Comparison of ENCODE assay signal across 9 cellular contexts in the genomic region with DNA sequence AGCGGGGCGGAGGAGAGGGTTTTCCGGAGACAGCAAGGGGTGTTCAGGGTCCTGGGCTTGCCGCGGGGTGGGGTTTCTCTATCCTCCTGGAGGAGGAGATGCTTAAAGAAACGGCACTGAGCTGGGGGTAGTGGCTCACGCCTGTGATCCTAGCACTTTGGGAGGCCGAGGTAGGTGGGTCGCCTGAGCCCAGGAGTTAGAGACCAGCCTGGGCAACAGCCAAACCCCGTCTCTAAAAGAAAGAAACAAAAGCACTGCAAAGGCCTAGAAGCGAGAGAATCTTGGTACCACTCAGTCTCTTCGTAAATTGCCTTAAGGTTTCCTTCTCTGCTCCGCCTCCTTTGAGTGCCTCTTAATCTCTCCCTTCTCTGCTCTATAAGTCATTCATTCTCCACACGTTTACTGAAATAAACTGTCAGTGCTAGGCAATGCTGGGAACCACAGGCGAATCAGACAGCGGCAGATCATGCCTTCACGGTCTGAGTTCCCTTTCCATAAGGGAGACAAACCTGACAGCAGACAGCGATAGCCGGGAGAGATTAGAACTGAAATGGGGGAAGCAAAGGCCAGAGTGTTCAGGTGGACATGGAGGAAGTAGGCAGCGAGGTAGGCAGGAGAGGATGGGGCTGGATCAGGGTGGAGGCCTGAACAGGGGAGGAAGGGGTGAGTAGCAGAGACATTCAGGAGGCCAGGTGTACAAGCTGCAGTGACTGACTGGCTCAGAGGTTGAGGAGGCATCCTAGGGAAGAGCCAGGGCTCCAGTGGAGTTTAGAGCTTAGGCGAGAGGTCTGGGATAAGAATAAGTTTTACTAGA. TPM values are rescaled to one million over a fixed set of nuclear protein-coding genes. Genes with fewer than 3 reads are reported as not detected.
DNase-seq lines count a peak whose midpoint lies in the region; ATAC-seq, FAIRE-seq and TF ChIP-seq lines count a peak whose summit lies in the region.
"Had no signal": no experiment of that assay in that cellular context is flagged by ENCODE, and none has a peak within 500 bp of the region (broad histone marks: within the 10 kb centered on the region; RNA-seq: fewer than 3 reads in every experiment).

No MANE protein-coding gene starts in this region.

- FAIRE-seq in astrocyte (lab: Jason Lieb, UNC), result no peak

- peak overlapping the region; percentile 91 for H2AFZ ChIP-seq in astrocyte (ENCODE audit: low read depth, low read length)

- TF ChIP-seq CTCF in astrocyte (IDR thresholded peaks at IDR 0.05; ENCODE audit: insufficient read depth, low read depth, low read length) (no peak), liver (IDR thresholded peaks at IDR 0.05; ENCODE audit: low read depth, low read length, missing input control) (no peak), tibial nerve (IDR thresholded peaks at IDR 0.05) (no peak)

- H3K79me2 ChIP-seq in astrocyte (ENCODE audit: insufficient read depth, low read length), result peaks cover 26% of the 10 kb centered on the region

- H3K27me3 ChIP-seq in astrocyte (ENCODE audit: insufficient read depth, low read length) (no peaks in the 10 kb centered on the region), liver (ENCODE audit: control insufficient read depth in 4 of 4, insufficient read depth in 4 of 4, low read length in 3 of 4) (no peaks in the 10 kb centered on the region), tibial nerve (no peaks in the 10 kb centered on the region)

- TF ChIP-seq POLR2A in tibial nerve (IDR thresholded peaks at IDR 0.05), result no peak

- H3K4me1 ChIP-seq in astrocyte (ENCODE audit: insufficient read depth, low read length) (peaks cover 15% of the 10 kb centered on the region), liver (ENCODE audit: control insufficient read depth in 4 of 4, insufficient read depth in 4 of 4, low read length in 3 of 4) (peaks cover 2 to 20% (median 15%) of the 10 kb centered on the region in 4 donors), tibial nerve (peaks cover 0 to 23% (median 10%) of the 10 kb centered on the region in 4 donors)

- peaks cover 19% of the 10 kb centered on the region for H3K36me3 Mint-ChIP-seq in activated T-cell treated with anti-CD3 and anti-CD28 coated beads, Interleukin-2, amount 50 U/mL, for 4 hours (ENCODE audit: insufficient read depth)
- peaks cover 3% of the 10 kb centered on the region for H3K36me3 Mint-ChIP-seq in astrocyte (ENCODE audit: low read depth, unreplicated experiment)

- H3K27me3 Mint-ChIP-seq in activated T-cell treated with anti-CD3 and anti-CD28 coated beads, Interleukin-2, amount 50 U/mL, for 4 hours (ENCODE audit: low read depth), result no peaks in the 10 kb centered on the region
- no peaks in the 10 kb centered on the region for H3K27me3 Mint-ChIP-seq in astrocyte (ENCODE audit: low read depth, unreplicated experiment)

- ATAC-seq in activated T-cell treated with anti-CD3 and anti-CD28 coated beads, Interleukin-2, amount 50 U/mL, for 4 hours, result peak; percentile 1 to 9
- no peak for ATAC-seq in GM19452 (IDR thresholded peaks at IDR 0.05; ENCODE audit: unreplicated experiment)

- H3K36me3 ChIP-seq in astrocyte (ENCODE audit: insufficient read depth, low read length) (peaks cover 16% of the 10 kb centered on the region), liver (ENCODE audit: control insufficient read depth in 4 of 4, insufficient read depth in 3 of 4, low read depth in 1 of 4, low read length in 3 of 4) (peaks cover 8 to 36% (median 24%) of the 10 kb centered on the region in 4 donors), tibial nerve (peaks cover 0 to 42% (median 8%) of the 10 kb centered on the region in 3 donors)

- peaks cover 23% of the 10 kb centered on the region for H4K20me1 ChIP-seq in astrocyte (ENCODE audit: insufficient read depth, low read length)

- TF ChIP-seq RAD21 in liver (IDR thresholded peaks at IDR 0.05), result no peak

- DNase-seq in activated T-cell treated with anti-CD3 and anti-CD28 coated beads, Interleukin-2, amount 50 U/mL, for 4 hours, result no peak
- DNase-seq in activated T-cell treated with anti-CD3 and anti-CD28 coated beads, Interleukin-2, amount 50 U/mL, for 1 hour, result no peak
- DNase-seq in astrocyte (ENCODE audit: low read depth) (no peak), tibial nerve (ENCODE audit: low spot score in 2 of 2) (no peak), NCI-H2171 treated with DMSO at 0.1 percent for 48 hours (lab: John Stamatoyannopoulos, UW) (no peak), NCI-H526 treated with DMSO at 0.1 percent for 48 hours (lab: John Stamatoyannopoulos, UW) (no peak)

- H3K27ac ChIP-seq in astrocyte (ENCODE audit: low read depth, low read length) (peak overlapping the region; percentile 87), liver (ENCODE audit: low read depth in 1 of 2, low read length in 2 of 2) (peak overlapping the region; percentile 60 to 83), tibial nerve (peak overlapping the region; percentile 74 to 92 (median 83))

- H3K4me3 ChIP-seq in astrocyte (ENCODE audit: insufficient read depth, low read depth, low read length), result peak overlapping the region; percentile 100
- H3K4me3 ChIP-seq in liver (ENCODE audit: low read depth in 1 of 3, low read length in 3 of 3), result peak overlapping the region; percentile 71 to 100 (median 96)
- H3K4me3 ChIP-seq in tibial nerve, result peak overlapping the region; percentile 59 to 93 (median 79)

- H3K9ac ChIP-seq in astrocyte (ENCODE audit: low read length) (peak overlapping the region; percentile 98), liver (ENCODE audit: low read depth in 1 of 2, low read length in 2 of 2) (peak overlapping the region; percentile 84 to 96)

- TF ChIP-seq EP300 in tibial nerve (IDR thresholded peaks at IDR 0.05), result no peak

- H3K9me3 ChIP-seq in astrocyte (ENCODE audit: insufficient read depth, low read depth, low read length), result no peaks in the 10 kb centered on the region
- H3K9me3 ChIP-seq in liver (ENCODE audit: control insufficient read depth in 4 of 4, low read length in 3 of 4), result no peaks in the 10 kb centered on the region
- no peaks in the 10 kb centered on the region for H3K9me3 ChIP-seq in tibial nerve

- H3K4me3 Mint-ChIP-seq in activated T-cell treated with anti-CD3 and anti-CD28 coated beads, Interleukin-2, amount 50 U/mL, for 4 hours, result peak overlapping the region; percentile 99
- peak overlapping the region; percentile 100 for H3K4me3 Mint-ChIP-seq in astrocyte (ENCODE audit: unreplicated experiment)

- peak overlapping the region; percentile 99 for H3K4me2 ChIP-seq in astrocyte (ENCODE audit: low read length)

- WGBS in liver, result 16% methylated on average over 21 of the region's 21 CpGs
- WGBS in tibial nerve, 2 donors, result 19 to 21% methylated on average over 20 to 21 of the region's 21 CpGs

- H3K4me1 Mint-ChIP-seq in activated T-cell treated with anti-CD3 and anti-CD28 coated beads, Interleukin-2, amount 50 U/mL, for 4 hours (ENCODE audit: low read depth), result peaks cover 42% of the 10 kb centered on the region
- peaks cover 8% of the 10 kb centered on the region for H3K4me1 Mint-ChIP-seq in astrocyte (ENCODE audit: low read depth, unreplicated experiment)

- H3K27ac Mint-ChIP-seq in astrocyte (ENCODE audit: unreplicated experiment), result peak overlapping the region; percentile 99

- no peaks in the 10 kb centered on the region for H3K9me3 Mint-ChIP-seq in activated T-cell treated with anti-CD3 and anti-CD28 coated beads, Interleukin-2, amount 50 U/mL, for 4 hours
- H3K9me3 Mint-ChIP-seq in astrocyte (ENCODE audit: unreplicated experiment), result no peaks in the 10 kb centered on the region

TF ChIP-seq in liver, 16 proteins besides CTCF, POLR2A, EP300 and RAD21 (continues in another document):
- TF ChIP-seq MAX (IDR thresholded peaks at IDR 0.05) (no peak), SP1 (IDR thresholded peaks at IDR 0.05) (no peak), YY1 (IDR thresholded peaks at IDR 0.05) (no peak), HNF4G (IDR thresholded peaks at IDR 0.05) (no peak), GABPA (IDR thresholded peaks at IDR 0.05 in 1 of 2, conservative IDR thresholded peaks at IDR 0.05 in 1 of 2) (no peak), TAF1 (conservative IDR thresholded peaks at IDR 0.05) (no peak)
- TF ChIP-seq, protein P1, sequence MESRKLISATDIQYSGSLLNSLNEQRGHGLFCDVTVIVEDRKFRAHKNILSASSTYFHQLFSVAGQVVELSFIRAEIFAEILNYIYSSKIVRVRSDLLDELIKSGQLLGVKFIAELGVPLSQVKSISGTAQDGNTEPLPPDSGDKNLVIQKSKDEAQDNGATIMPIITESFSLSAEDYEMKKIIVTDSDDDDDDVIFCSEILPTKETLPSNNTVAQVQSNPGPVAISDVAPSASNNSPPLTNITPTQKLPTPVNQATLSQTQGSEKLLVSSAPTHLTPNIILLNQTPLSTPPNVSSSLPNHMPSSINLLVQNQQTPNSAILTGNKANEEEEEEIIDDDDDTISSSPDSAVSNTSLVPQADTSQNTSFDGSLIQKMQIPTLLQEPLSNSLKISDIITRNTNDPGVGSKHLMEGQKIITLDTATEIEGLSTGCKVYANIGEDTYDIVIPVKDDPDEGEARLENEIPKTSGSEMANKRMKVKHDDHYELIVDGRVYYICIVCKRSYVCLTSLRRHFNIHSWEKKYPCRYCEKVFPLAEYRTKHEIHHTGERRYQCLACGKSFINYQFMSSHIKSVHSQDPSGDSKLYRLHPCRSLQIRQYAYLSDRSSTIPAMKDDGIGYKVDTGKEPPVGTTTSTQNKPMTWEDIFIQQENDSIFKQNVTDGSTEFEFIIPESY (IDR thresholded peaks at IDR 0.05), result no peak
- TF ChIP-seq, protein P2, sequence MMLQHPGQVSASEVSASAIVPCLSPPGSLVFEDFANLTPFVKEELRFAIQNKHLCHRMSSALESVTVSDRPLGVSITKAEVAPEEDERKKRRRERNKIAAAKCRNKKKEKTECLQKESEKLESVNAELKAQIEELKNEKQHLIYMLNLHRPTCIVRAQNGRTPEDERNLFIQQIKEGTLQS (IDR thresholded peaks at IDR 0.05), result no peak

RNA-seq across cellular contexts. Expression of gene EIF3K, which starts 0.6 kb away (rescaled TPM):
- 100 to 1,000 TPM; 370 to 409 (median 401) TPM for total RNA-seq in activated T-cell treated with anti-CD3 and anti-CD28 coated beads, Interleukin-2, amount 50 U/mL, for 4 hours
- total RNA-seq in astrocyte (222 and 229 TPM in 2 replicates), liver (100 to 1,000 TPM; 130 to 240 TPM), tibial nerve (100 to 1,000 TPM; 326 to 534 (median 466) TPM)
- 100 to 1,000 TPM; 118 to 173 TPM for polyA plus RNA-seq in liver

RNA-seq across cellular contexts. Expression of gene MAP4K1, which starts 1.8 kb away (rescaled TPM):
- total RNA-seq in activated T-cell treated with anti-CD3 and anti-CD28 coated beads, Interleukin-2, amount 50 U/mL, for 4 hours, result 100 to 1,000 TPM; 109 to 130 (median 126) TPM
- 0.87 and 1.7 TPM in 2 replicates for total RNA-seq in astrocyte
- 1 to 10 TPM; 1.8 to 2.1 TPM for total RNA-seq in liver
- polyA plus RNA-seq in liver, result 1 to 10 TPM in 1 of 2 donors, under 1 TPM in 1; 0.89 to 3.1 TPM
- total RNA-seq in tibial nerve, result 10 to 100 TPM in 1 of 4 donors, 1 to 10 TPM in 3; 2.5 to 10.0 (median 8.8) TPM
- total RNA-seq: RPMI7951 had no signal

RNA-seq across cellular contexts. Expression of gene ACTN4, which starts 27.9 kb away (rescaled TPM):
- 100 to 1,000 TPM; 215 to 233 (median 230) TPM for total RNA-seq in activated T-cell treated with anti-CD3 and anti-CD28 coated beads, Interleukin-2, amount 50 U/mL, for 4 hours
- 805 and 879 TPM in 2 replicates for total RNA-seq in astrocyte
- total RNA-seq in liver, result 100 to 1,000 TPM in 1 of 2 donors, 10 to 100 TPM in 1; 93.9 to 164 TPM
- polyA plus RNA-seq in liver, result 100 to 1,000 TPM in 1 of 2 donors, 10 to 100 TPM in 1; 35.4 to 104 TPM
- total RNA-seq in tibial nerve, result 100 to 1,000 TPM; 342 to 463 (median 382) TPM

Comparison
In these comparisons a context has a peak if more than half of its experiments do, and no peak if none do; other contexts are left out.
1. RNA of gene MAP4K1, which starts 1.8 kb away (total RNA-seq): 109 to 130 TPM in activated T-cell treated with anti-CD3 and anti-CD28 coated beads, Interleukin-2, amount 50 U/mL, for 4 hours; 2.5 to 10.0 TPM in tibial nerve, 1.8 to 2.1 TPM in liver and 0.87 to 1.7 TPM in astrocyte; every median in the first group is over 10 times any median in the second.
2. Peak in every context shown above with its lines, with median percentiles within 50 percentile points of each other: H3K27ac ChIP-seq and H3K4me3 ChIP-seq.